16 cellular contexts compared by ENCODE assay signal in genomic region chr3:115864912-115865311, GRCh38.
DNase-seq lines count a peak whose midpoint lies in the region; ATAC-seq and TF ChIP-seq lines count a peak whose summit lies in the region.
"Had no signal": no experiment of that assay in that cellular context is flagged by ENCODE, and none has a peak within 500 bp of the region (broad histone marks: within the 10 kb centered on the region; RNA-seq: fewer than 3 reads in every experiment).

No MANE protein-coding gene starts in this region.

- H3K4me3 ChIP-seq in A673 (ENCODE audit: low read depth, low read length, poor library complexity, severe bottlenecking) (no peak overlapping the region), SK-N-SH (ENCODE audit: low read depth in 2 of 2, low read length in 1 of 2) (no peak overlapping the region), fibroblast of the aortic adventitia (ENCODE audit: low read depth, low read length) (no peak overlapping the region), psoas muscle (no peak overlapping the region)
- H3K4me3 ChIP-seq: GM23248, HAP-1 had no signal

- no peak overlapping the region for H2AFZ ChIP-seq in SK-N-SH (ENCODE audit: low read depth)
- H2AFZ ChIP-seq: GM23248 had no signal

- H3K4me1 ChIP-seq in A673 (ENCODE audit: insufficient read depth, low read length, poor library complexity, severe bottlenecking) = peaks cover 68% of the 10 kb centered on the region
- peaks cover 0 to 4% of the 10 kb centered on the region in 2 experiments; a peak in 2 of 4 replicates for H3K4me1 ChIP-seq in SK-N-SH (ENCODE audit: control insufficient read depth in 1 of 2, insufficient read depth in 2 of 2, low read depth in 1 of 2, low read length in 1 of 2)
- H3K4me1 ChIP-seq in psoas muscle = no peaks in the 10 kb centered on the region

- H3K36me3 ChIP-seq in A673 (ENCODE audit: insufficient read depth, low read length, poor library complexity, severe bottlenecking) (no peaks in the 10 kb centered on the region), SK-N-SH (replicated peaks in 1 of 2; ENCODE audit: control insufficient read depth in 1 of 2, insufficient read depth in 2 of 2, low read length in 1 of 2) (no peaks in the 10 kb centered on the region), psoas muscle (ENCODE audit: insufficient read depth in 1 of 2, low read depth in 1 of 2) (no peaks in the 10 kb centered on the region)
- H3K36me3 ChIP-seq: BE2C, HAP-1 had no signal

- TF ChIP-seq CTCF in A673 (conservative IDR thresholded peaks at IDR 0.05; ENCODE audit: low read depth, low read length) (no peak), SK-N-SH (IDR thresholded peaks at IDR 0.05) (no peak), fibroblast of the aortic adventitia (IDR thresholded peaks at IDR 0.05; ENCODE audit: insufficient read depth, low read length) (no peak), psoas muscle (IDR thresholded peaks at IDR 0.05) (no peak)

- TF ChIP-seq EP300 in SK-N-SH (IDR thresholded peaks at IDR 0.05; ENCODE audit: borderline replicate concordance in 1 of 2, low read depth in 1 of 2, low read length in 1 of 2) = no peak

- H3K9me2 ChIP-seq in SK-N-SH = no peaks in the 10 kb centered on the region

- H3K9ac ChIP-seq in SK-N-SH = no peak overlapping the region
- H3K9ac ChIP-seq: GM23248 had no signal

- CTCF ChIA-PET in A673 (lab: Charles Lee) = no interaction called here
- CTCF ChIA-PET in SK-N-SH (lab: Yijun Ruan, JAX) = interaction anchor here (1.0 kb wide), 1 partner anchor 8 kb away, joined by 4 read pairs; no protein-coding TSS in a partner anchor

- H3K27ac ChIP-seq in A673 (ENCODE audit: low read depth, low read length, poor library complexity, severe bottlenecking) (peak overlapping the region; percentile 61), SK-N-SH (ENCODE audit: low read depth in 2 of 2, low read length in 1 of 2) (no peak overlapping the region), psoas muscle (no peak overlapping the region)
- H3K27ac ChIP-seq: GM23248 had no signal

- POLR2A ChIA-PET in A673 (lab: Charles Lee; ENCODE audit: low non-redundant PET) = no interaction called here
- POLR2A ChIA-PET in SK-N-SH (lab: Yijun Ruan, JAX) = no interaction called here

- no peaks in the 10 kb centered on the region for H4K20me1 ChIP-seq in SK-N-SH (ENCODE audit: insufficient read depth)

- no peak for ATAC-seq in psoas muscle

- intact Hi-C loops in A673 (cut with micrococcal nuclease; ENCODE audit: unreplicated experiment) = loop anchor here (10.0 kb wide), 1 partner anchor 280 kb away; no protein-coding TSS in a partner anchor
- intact Hi-C loops in psoas muscle (cut with DNase I) = no loop called here

- BruUV-seq in A673 (replicated peaks; lab: Mats Ljungman, UMichigan) = no TSS peak

- no peaks in the 10 kb centered on the region for H3K79me2 ChIP-seq in SK-N-SH (ENCODE audit: insufficient read depth)

- H3K27me3 ChIP-seq in A673 (replicated peaks; ENCODE audit: insufficient read depth, low read depth, low read length, poor library complexity) (no peaks in the 10 kb centered on the region), SK-N-SH (ENCODE audit: insufficient read depth) (no peaks in the 10 kb centered on the region), psoas muscle (ENCODE audit: insufficient read depth in 3 of 3, low read length in 2 of 3) (no peaks in the 10 kb centered on the region)
- H3K27me3 ChIP-seq: BE2C had no signal

- DNase-seq in A673 (ENCODE audit: low spot score) = no peak
- peak; percentile 0 for DNase-seq in EH (ENCODE audit: low read depth)
- DNase-seq in SK-N-SH = no peak
- DNase-seq in fibroblast of the aortic adventitia (ENCODE audit: low read depth) = peak; percentile 3
- no peak for DNase-seq in NCI-H526 (lab: John Stamatoyannopoulos, UW)
- no peak for DNase-seq in psoas muscle
- no peak for DNase-seq in SW 1271 (lab: John Stamatoyannopoulos, UW)
- no peak for DNase-seq in NCI-H524 (lab: John Stamatoyannopoulos, UW)
- DNase-seq: ACHN; BE2C; CD4-positive, alpha-beta memory T cell; DMS153; DMS79; GF-D8; GM23248 had no signal

- no peaks in the 10 kb centered on the region for H3K9me3 ChIP-seq in A673 (ENCODE audit: low read depth, low read length, poor library complexity, severe bottlenecking)
- no peaks in the 10 kb centered on the region for H3K9me3 ChIP-seq in SK-N-SH
- H3K9me3 ChIP-seq in psoas muscle = no peaks in the 10 kb centered on the region
- H3K9me3 ChIP-seq: HAP-1 had no signal

- no peaks in the 10 kb centered on the region for H3F3A ChIP-seq in SK-N-SH (replicated peaks; ENCODE audit: insufficient read depth)

- no peak overlapping the region for H3K4me2 ChIP-seq in SK-N-SH

- WGBS in SK-N-SH (ENCODE audit: low lambda C conversion rate) = 50% methylated on average over 2 of the region's 2 CpGs
- WGBS in psoas muscle, 3 donors = 53 to 66% (median 56%) methylated on average over 2 of the region's 2 CpGs

- TF ChIP-seq RAD21 in SK-N-SH (IDR thresholded peaks at IDR 0.05; ENCODE audit: low read length) = no peak

TF ChIP-seq in SK-N-SH, 30 proteins besides CTCF, POLR2A, EP300 and RAD21:
- TF ChIP-seq RXRA (IDR thresholded peaks at IDR 0.05; ENCODE audit: borderline replicate concordance, low read depth) (no peak), ZBTB33 (IDR thresholded peaks at IDR 0.05; ENCODE audit: borderline replicate concordance, low read depth) (no peak), YY1 (IDR thresholded peaks at IDR 0.05; ENCODE audit: low read depth) (no peak), MEF2A (IDR thresholded peaks at IDR 0.05; ENCODE audit: borderline replicate concordance, low read depth) (no peak), CHD2 (IDR thresholded peaks at IDR 0.05; ENCODE audit: low read length, partially characterized antibody) (no peak), RCOR1 (IDR thresholded peaks at IDR 0.05; ENCODE audit: low read length) (0 out of 2 replicates have a peak, but pooled peaks have one; percentile 14), ELF1 (IDR thresholded peaks at IDR 0.05) (no peak), FOXM1 (IDR thresholded peaks at IDR 0.05; ENCODE audit: low read depth) (no peak), POLR2AphosphoS5 (IDR thresholded peaks at IDR 0.05; ENCODE audit: low read depth, low read length) (no peak)
TF ChIP-seq in SK-N-SH: peak in this region for 1.

Comparison
In these comparisons a context has a peak if more than half of its experiments do, and no peak if none do; other contexts are left out.
1. DNase-seq: peak in EH (single experiment) and fibroblast of the aortic adventitia (single experiment); none in A673 (single experiment), SK-N-SH (single experiment), NCI-H526 (0 of 2), psoas muscle (0 of 2), SW 1271 (0 of 2) and NCI-H524 (0 of 2).